Comparison of ENCODE assay signal across 14 cellular contexts in genomic region chr2:25086070-25086560, GRCh38.
"Had no signal": no experiment of that assay in that cellular context is flagged by ENCODE, and none has a peak within 500 bp of the region (broad histone marks: within the 10 kb centered on the region; RNA-seq: fewer than 3 reads in every experiment).

No MANE protein-coding gene starts in this region.

- H3K27me3 ChIP-seq: breast epithelium, gastrocnemius medialis, transverse colon had no signal

- H3K27ac ChIP-seq: breast epithelium, gastrocnemius medialis, transverse colon had no signal

- H3K4me3 ChIP-seq: breast epithelium, gastrocnemius medialis, transverse colon had no signal

- DNase-seq: activated naive CD4-positive, alpha-beta T cell; activated T-cell treated with anti-CD3 and anti-CD28 coated beads, Interleukin-2, amount 50 U/mL, for 4 hours; effector memory CD4-positive, alpha-beta T cell; gastrocnemius medialis; hypothalamus; left ventricle myocardium superior; mammary epithelial cell; naive thymus-derived CD8-positive, alpha-beta T cell; retina; stimulated activated CD4-positive, alpha-beta T cell treated with anti-CD3 and anti-CD28 coated beads, Interleukin-2, amount 100 ng/mL, for 48 hours; stimulated activated CD8-positive, alpha-beta memory T cell treated with anti-CD3 and anti-CD28 coated beads, Interleukin-4, amount 100 ng/mL, for 48 hours; stimulated activated naive B cell treated with anti-CD40 and anti-IgM and Interleukin-4, amounts not matched to agents 10 μg/mL and 1 μg/mL and 100 μg/mL, for 72 hours; transverse colon had no signal

- H3K36me3 ChIP-seq: breast epithelium, gastrocnemius medialis, transverse colon had no signal

- H3K9me3 ChIP-seq: breast epithelium, gastrocnemius medialis, transverse colon had no signal

- H3K4me1 ChIP-seq: breast epithelium, transverse colon had no signal
